ENCODE assay signal across 29 cellular contexts in genomic region chr22:42873361-42873760, GRCh38. TPM values are rescaled to one million over a fixed set of nuclear protein-coding genes. Genes with fewer than 3 reads are reported as not detected.
DNase-seq lines count a peak whose midpoint lies in the region; ATAC-seq and TF ChIP-seq lines count a peak whose summit lies in the region.
"Had no signal": no experiment of that assay in that cellular context is flagged by ENCODE, and none has a peak within 500 bp of the region (broad histone marks: within the 10 kb centered on the region; RNA-seq: fewer than 3 reads in every experiment).

No MANE protein-coding gene starts in this region.

- intact Hi-C loops in activated naive CD4-positive, alpha-beta T cell treated with anti-CD3 and anti-CD28 coated beads for 36 hours (cut with micrococcal nuclease), result no loop called here
- intact Hi-C loops in upper lobe of right lung (cut with DNase I) (no loop called here), tibial artery (cut with DNase I; ENCODE audit: low total_unique reads) (no loop called here)

- CTCF ChIA-PET in activated naive CD4-positive, alpha-beta T cell treated with anti-CD3 and anti-CD28 coated beads for 36 hours (lab: Charles Lee), result interaction anchor here (1.4 kb wide), 1 partner anchor 161 kb away, joined by 4 read pairs; no protein-coding TSS in a partner anchor

- DNase-seq in activated naive CD4-positive, alpha-beta T cell treated with anti-CD3 and anti-CD28 coated beads, Interleukin-2, amount 50 U/mL, for 72 hours (ENCODE audit: low spot score in 2 of 2), result no peak
- DNase-seq in activated naive CD4-positive, alpha-beta T cell treated with anti-CD3 and anti-CD28 coated beads for 36 hours, result no peak
- DNase-seq in RWPE2 (ENCODE audit: low spot score) (no peak), upper lobe of right lung (no peak), tibial artery (no peak), NCI-H82 (lab: John Stamatoyannopoulos, UW) (no peak)
- no peak for DNase-seq in activated CD8-positive, alpha-beta memory T cell treated with anti-CD3 and anti-CD28 coated beads for 24 hours
- DNase-seq: activated CD4-positive, alpha-beta T cell treated with anti-CD3 and anti-CD28 coated beads, Interleukin-2, amount 50 U/mL, for 48 hours; activated CD8-positive, alpha-beta memory T cell treated with anti-CD3 and anti-CD28 coated beads, Interleukin-2, amount 50 U/mL, for 48 hours; caudate nucleus; CD8-positive, alpha-beta memory T cell; erythroblast; glutamatergic neuron; Karpas-422; NCI-H146; NCI-H2107; NCI-H446 treated with DMSO at 0.1 percent for 48 hours; ovary; retina; SK-N-SH; stimulated activated CD4-positive, alpha-beta T cell treated with anti-CD3 and anti-CD28 coated beads, Interleukin-1b, Interleukin-23, amount 100 ng/mL, for 48 hours; stimulated activated naive CD8-positive, alpha-beta T cell treated with anti-CD3 and anti-CD28 coated beads, Interleukin-15, amount 100 ng/mL, for 72 hours had no signal

- no peak for ATAC-seq in activated naive CD4-positive, alpha-beta T cell treated with anti-CD3 and anti-CD28 coated beads, Interleukin-2, amount 50 U/mL, for 72 hours
- ATAC-seq in RWPE2 (ENCODE audit: low read depth), result 0 out of 3 replicates have a peak, but pooled peaks have one; percentile 23
- ATAC-seq in upper lobe of right lung, result no peak
- ATAC-seq: activated CD4-positive, CD25-positive, alpha-beta regulatory T cell treated with anti-CD3 and anti-CD28 coated beads, Interleukin-2, amount 50 U/mL, for 24 hours; HepG2; stimulated activated naive CD8-positive, alpha-beta T cell treated with anti-CD3 and anti-CD28 coated beads, Interleukin-15, amount 100 ng/mL, for 72 hours had no signal

- no peak for TF ChIP-seq CTCF in RWPE2 (IDR thresholded peaks at IDR 0.05; ENCODE audit: poor library complexity, severe bottlenecking)
- TF ChIP-seq CTCF in neutrophil (IDR thresholded peaks at IDR 0.05), result no peak
- TF ChIP-seq CTCF in upper lobe of right lung (IDR thresholded peaks at IDR 0.05), result no peak
- TF ChIP-seq CTCF in tibial artery (IDR thresholded peaks at IDR 0.05), result no peak

- H3K4me1 Mint-ChIP-seq in activated naive CD4-positive, alpha-beta T cell treated with anti-CD3 and anti-CD28 coated beads for 36 hours (ENCODE audit: low read depth), result no peaks in the 10 kb centered on the region
- H3K4me1 Mint-ChIP-seq: CD8-positive, alpha-beta memory T cell; stimulated activated naive CD8-positive, alpha-beta T cell treated with anti-CD3 and anti-CD28 coated beads, Interleukin-15, amount 100 ng/mL, for 72 hours had no signal

- no peaks in the 10 kb centered on the region for H3K9me3 ChIP-seq in RWPE2 (ENCODE audit: severe bottlenecking)
- no peaks in the 10 kb centered on the region for H3K9me3 ChIP-seq in neutrophil
- no peaks in the 10 kb centered on the region for H3K9me3 ChIP-seq in upper lobe of right lung
- no peaks in the 10 kb centered on the region for H3K9me3 ChIP-seq in tibial artery
- H3K9me3 ChIP-seq: HAP-1, ovary, SK-N-SH had no signal

- no peaks in the 10 kb centered on the region for H3K27me3 Mint-ChIP-seq in activated naive CD4-positive, alpha-beta T cell treated with anti-CD3 and anti-CD28 coated beads for 36 hours (ENCODE audit: low read depth)
- H3K27me3 Mint-ChIP-seq: activated naive CD8-positive, alpha-beta T cell; CD8-positive, alpha-beta memory T cell; stimulated activated naive CD8-positive, alpha-beta T cell treated with anti-CD3 and anti-CD28 coated beads, Interleukin-15, amount 100 ng/mL, for 72 hours had no signal

- peak overlapping the region; percentile 48 to 55 for H3K27ac Mint-ChIP-seq in activated naive CD4-positive, alpha-beta T cell treated with anti-CD3 and anti-CD28 coated beads, Interleukin-2, amount 50 U/mL, for 72 hours
- no peak overlapping the region for H3K27ac Mint-ChIP-seq in activated naive CD4-positive, alpha-beta T cell treated with anti-CD3 and anti-CD28 coated beads for 36 hours
- H3K27ac Mint-ChIP-seq: activated naive CD8-positive, alpha-beta T cell; stimulated activated naive CD8-positive, alpha-beta T cell treated with anti-CD3 and anti-CD28 coated beads, Interleukin-15, amount 100 ng/mL, for 72 hours; T-helper 1 cell treated with Interleukin-12 subunit alpha and Interleukin-12 subunit beta and Interleukin-4 antibody, amounts not matched to agents 30 μg/mL and 1 μg/mL, for 36 hours had no signal

- no peaks in the 10 kb centered on the region for H3K4me1 ChIP-seq in RWPE2 (ENCODE audit: insufficient read depth, poor library complexity, severe bottlenecking)
- no peaks in the 10 kb centered on the region for H3K4me1 ChIP-seq in neutrophil (ENCODE audit: control insufficient read depth in 1 of 2, insufficient read depth in 1 of 2, low read depth in 1 of 2, low read length in 1 of 2)
- H3K4me1 ChIP-seq in upper lobe of right lung, result peaks cover 3% of the 10 kb centered on the region
- peaks cover 0 to 18% (median 15%) of the 10 kb centered on the region in 4 donors for H3K4me1 ChIP-seq in tibial artery
- H3K4me1 ChIP-seq: HAP-1 had no signal

- no peaks in the 10 kb centered on the region for H3K9me3 Mint-ChIP-seq in activated naive CD4-positive, alpha-beta T cell treated with anti-CD3 and anti-CD28 coated beads, Interleukin-2, amount 50 U/mL, for 72 hours
- H3K9me3 Mint-ChIP-seq in activated naive CD4-positive, alpha-beta T cell treated with anti-CD3 and anti-CD28 coated beads for 36 hours, result no peaks in the 10 kb centered on the region
- H3K9me3 Mint-ChIP-seq: CD8-positive, alpha-beta memory T cell; nephron; stimulated activated naive CD8-positive, alpha-beta T cell treated with anti-CD3 and anti-CD28 coated beads, Interleukin-15, amount 100 ng/mL, for 72 hours; T-helper 1 cell treated with Interleukin-12 subunit alpha and Interleukin-12 subunit beta and Interleukin-4 antibody, amounts not matched to agents 30 μg/mL and 1 μg/mL, for 36 hours had no signal

- H3K36me3 ChIP-seq in RWPE2 (ENCODE audit: low read depth), result peaks cover 64% of the 10 kb centered on the region
- peaks cover 100% of the 10 kb centered on the region for H3K36me3 ChIP-seq in neutrophil
- peaks cover 91% of the 10 kb centered on the region for H3K36me3 ChIP-seq in upper lobe of right lung
- H3K36me3 ChIP-seq in tibial artery, result peaks cover 75 to 87% (median 87%) of the 10 kb centered on the region in 3 donors
- H3K36me3 ChIP-seq: ovary had no signal

- H3K27me3 ChIP-seq in RWPE2 (ENCODE audit: insufficient read depth, poor library complexity, severe bottlenecking) (no peaks in the 10 kb centered on the region), neutrophil (no peaks in the 10 kb centered on the region), upper lobe of right lung (no peaks in the 10 kb centered on the region), tibial artery (no peaks in the 10 kb centered on the region)
- H3K27me3 ChIP-seq: ovary had no signal

- no peak overlapping the region for H3K27ac ChIP-seq in RWPE2 (ENCODE audit: poor library complexity, severe bottlenecking)
- peak overlapping the region; percentile 27 for H3K27ac ChIP-seq in neutrophil
- peak overlapping the region; percentile 20 for H3K27ac ChIP-seq in upper lobe of right lung
- no peak overlapping the region for H3K27ac ChIP-seq in tibial artery
- H3K27ac ChIP-seq: ovary had no signal

- no peak overlapping the region for H3K4me3 Mint-ChIP-seq in activated naive CD4-positive, alpha-beta T cell treated with anti-CD3 and anti-CD28 coated beads for 36 hours
- H3K4me3 Mint-ChIP-seq: activated naive CD8-positive, alpha-beta T cell; CD8-positive, alpha-beta memory T cell; nephron; stimulated activated naive CD8-positive, alpha-beta T cell treated with anti-CD3 and anti-CD28 coated beads, Interleukin-15, amount 100 ng/mL, for 72 hours; T-helper 1 cell treated with Interleukin-12 subunit alpha and Interleukin-12 subunit beta and Interleukin-4 antibody, amounts not matched to agents 30 μg/mL and 1 μg/mL, for 36 hours had no signal

- H3K4me3 ChIP-seq in RWPE2 (ENCODE audit: severe bottlenecking) (no peak overlapping the region), neutrophil (ENCODE audit: low read depth in 1 of 2, low read length in 1 of 2) (no peak overlapping the region), upper lobe of right lung (no peak overlapping the region), tibial artery (no peak overlapping the region)
- H3K4me3 ChIP-seq: HAP-1, ovary had no signal

- no peaks in the 10 kb centered on the region for H3K36me3 Mint-ChIP-seq in activated naive CD4-positive, alpha-beta T cell treated with anti-CD3 and anti-CD28 coated beads, Interleukin-2, amount 50 U/mL, for 72 hours
- H3K36me3 Mint-ChIP-seq in activated naive CD4-positive, alpha-beta T cell treated with anti-CD3 and anti-CD28 coated beads for 36 hours (ENCODE audit: low read depth), result peaks cover 3% of the 10 kb centered on the region
- H3K36me3 Mint-ChIP-seq: activated naive CD8-positive, alpha-beta T cell had no signal

RNA-seq across cellular contexts. Expression of gene ARFGAP3, which starts 16.3 kb away (rescaled TPM):
- total RNA-seq in activated naive CD4-positive, alpha-beta T cell treated with anti-CD3 and anti-CD28 coated beads, Interleukin-2, amount 50 U/mL, for 72 hours, result 10 to 100 TPM; 23.3 to 47.3 TPM
- 10 to 100 TPM; 25.6 to 28.6 TPM for total RNA-seq in activated naive CD4-positive, alpha-beta T cell treated with anti-CD3 and anti-CD28 coated beads for 36 hours
- 53.7 TPM for total RNA-seq in upper lobe of right lung

Comparison
In these comparisons a context has a peak if more than half of its experiments do, and no peak if none do; other contexts are left out.
1. H3K27ac ChIP-seq: peak in neutrophil (single experiment) and upper lobe of right lung (single experiment); none in RWPE2 (single experiment) and tibial artery (0 of 2).